Comparison of ENCODE assay signal across 8 cellular contexts in genomic region chr4:75724867-75725724, GRCh38. TPM values are rescaled to one million over a fixed set of nuclear protein-coding genes. Genes with fewer than 3 reads are reported as not detected.
DNase-seq lines count a peak whose midpoint lies in the region; ATAC-seq and TF ChIP-seq lines count a peak whose summit lies in the region.

No MANE protein-coding gene starts in this region.

- H4K20me1 ChIP-seq in PC-9 (ENCODE audit: insufficient read depth), result no peaks in the 10 kb centered on the region; the same call in 1 of the 2 replicates

- peaks cover 0 to 12% of the 10 kb centered on the region in 2 donors for H3K36me3 Mint-ChIP-seq in CD4-positive, alpha-beta memory T cell

- H3K27me3 Mint-ChIP-seq in CD4-positive, alpha-beta memory T cell, result no peaks in the 10 kb centered on the region

- TF ChIP-seq CTCF in PC-9 (conservative IDR thresholded peaks at IDR 0.05), result no peak

- H2AFZ ChIP-seq in PC-9 (peak overlapping the region; percentile 74), neuron (ENCODE audit: low read depth, low read length) (peak overlapping the region; percentile 51)

- H3K36me3 ChIP-seq in CD4-positive, alpha-beta memory T cell (ENCODE audit: insufficient read depth, low read length), result no peaks in the 10 kb centered on the region
- no peaks in the 10 kb centered on the region for H3K36me3 ChIP-seq in PC-9 (ENCODE audit: low read depth)
- no peaks in the 10 kb centered on the region for H3K36me3 ChIP-seq in neuron (ENCODE audit: insufficient read depth, low read length)
- H3K36me3 ChIP-seq in subcutaneous abdominal adipose tissue (ENCODE audit: control insufficient read depth in 5 of 5, insufficient read depth in 5 of 5, low read length in 5 of 5), result no peaks in the 10 kb centered on the region

- POLR2A ChIA-PET in CD4-positive, alpha-beta memory T cell (lab: Charles Lee; ENCODE audit: partially characterized antibody), result interaction anchor here (0.8 to 4.6 kb wide), 20 partner anchors 9 to 488 kb away, joined by 3 to 163 read pairs (median 5); partner anchors contain the start of genes CDKL2, G3BP2, NAAA and RCHY1
- POLR2A ChIA-PET in PC-9 (lab: Charles Lee; ENCODE audit: unreplicated experiment), result interaction anchor here (0.6 to 1.0 kb wide), 8 partner anchors 12 to 240 kb away, joined by 3 to 6 read pairs (median 4); no protein-coding TSS in a partner anchor

- BruUV-seq in PC-9 (replicated peaks; lab: Mats Ljungman, UMichigan), result TSS peak; percentile 58

- peak overlapping the region; percentile 59 to 91 for H3K4me3 ChIP-seq in CD4-positive, alpha-beta memory T cell (ENCODE audit: low read length in 2 of 2)
- H3K4me3 ChIP-seq in PC-9 (peak overlapping the region; percentile 69), neuron (ENCODE audit: low read length) (peak overlapping the region; percentile 77), subcutaneous abdominal adipose tissue (ENCODE audit: low read depth in 1 of 5, low read length in 5 of 5) (peak overlapping the region; percentile 90 to 99 (median 99))

- DNase-seq in CD4-positive, alpha-beta memory T cell, result peak; percentile 30 to 67 (median 40)
- DNase-seq in PC-9 (peak; percentile 54 to 56), foreskin melanocyte (peak; percentile 51)
- DNase-seq in activated gamma-delta T cell treated with anti-CD3 and anti-CD28 coated beads, Interleukin-2, amount 50 U/mL, for 16 hours (ENCODE audit: low read depth), result peak; percentile 25

- peaks cover 70% of the 10 kb centered on the region for H3K79me2 ChIP-seq in PC-9 (ENCODE audit: low read depth)

- H3K27ac Mint-ChIP-seq in CD4-positive, alpha-beta memory T cell, result peak overlapping the region; percentile 98 to 100 (median 99)

- peaks cover 34 to 72% (median 51%) of the 10 kb centered on the region in 4 donors for H3K4me1 Mint-ChIP-seq in CD4-positive, alpha-beta memory T cell

- peaks cover 0 to 2% (median 0%) of the 10 kb centered on the region in 8 donors for H3K9me3 Mint-ChIP-seq in CD4-positive, alpha-beta memory T cell

- H3K9me3 ChIP-seq in CD4-positive, alpha-beta memory T cell (ENCODE audit: control insufficient read depth in 1 of 2, low read length in 2 of 2), result no peaks in the 10 kb centered on the region
- H3K9me3 ChIP-seq in PC-9 (ENCODE audit: insufficient read depth, low read depth) (no peaks in the 10 kb centered on the region), neuron (ENCODE audit: low read length) (no peaks in the 10 kb centered on the region), subcutaneous abdominal adipose tissue (ENCODE audit: control insufficient read depth in 5 of 5, low read length in 5 of 5) (no peaks in the 10 kb centered on the region)

- peak overlapping the region; percentile 80 for H3K4me2 ChIP-seq in PC-9

- CTCF ChIA-PET in CD4-positive, alpha-beta memory T cell (lab: Charles Lee; ENCODE audit: partially characterized antibody), result interaction anchor here (0.6 to 3.2 kb wide), 17 partner anchors 9 to 210 kb away, joined by 3 to 68 read pairs (median 8); partner anchors contain the start of genes CDKL2, G3BP2, RCHY1 and THAP6
- CTCF ChIA-PET in PC-9 (lab: Charles Lee), result interaction anchor here (1.2 kb wide), 1 partner anchor 51 kb away, joined by 4 read pairs; no protein-coding TSS in a partner anchor

- H3K9ac ChIP-seq in subcutaneous abdominal adipose tissue (ENCODE audit: low read length in 5 of 5), result peak overlapping the region; percentile 90 to 99 (median 98)

- H3F3A ChIP-seq in PC-9 (ENCODE audit: insufficient read depth, low read depth), result peaks cover 7% of the 10 kb centered on the region

- H3K4me1 ChIP-seq in CD4-positive, alpha-beta memory T cell (ENCODE audit: insufficient read depth, low read length), result peaks cover 56% of the 10 kb centered on the region
- H3K4me1 ChIP-seq in PC-9 (replicated peaks; ENCODE audit: insufficient read depth) (peaks cover 38% of the 10 kb centered on the region), neuron (ENCODE audit: insufficient read depth, low read length) (peaks cover 25% of the 10 kb centered on the region), subcutaneous abdominal adipose tissue (ENCODE audit: control insufficient read depth in 5 of 5, insufficient read depth in 5 of 5, low read length in 5 of 5) (peaks cover 0 to 40% (median 34%) of the 10 kb centered on the region in 5 donors)

- no peaks in the 10 kb centered on the region for H3K9me2 ChIP-seq in PC-9 (ENCODE audit: insufficient read depth)

- peak overlapping the region; percentile 97 to 100 (median 100) for H3K4me3 Mint-ChIP-seq in CD4-positive, alpha-beta memory T cell

- H3K27me3 ChIP-seq in CD4-positive, alpha-beta memory T cell (ENCODE audit: insufficient read depth, low read length), result no peaks in the 10 kb centered on the region
- H3K27me3 ChIP-seq in PC-9 (ENCODE audit: insufficient read depth, low read depth) (no peaks in the 10 kb centered on the region), neuron (ENCODE audit: insufficient read depth, low read length) (no peaks in the 10 kb centered on the region), subcutaneous abdominal adipose tissue (ENCODE audit: control insufficient read depth in 5 of 5, insufficient read depth in 4 of 5, low read length in 5 of 5) (no peaks in the 10 kb centered on the region)

- intact Hi-C loops in CD4-positive, alpha-beta memory T cell (cut with micrococcal nuclease), result loop anchor here (1.0 to 5.0 kb wide), 9 partner anchors 16 to 1352 kb away; partner anchors contain the start of genes CCNI, CDKL2, G3BP2 and NUP54
- intact Hi-C loops in PC-9 (cut with micrococcal nuclease; ENCODE audit: unreplicated experiment), result loop anchor here (1.0 kb wide), 1 partner anchor 52 kb away; the partner anchor contains the start of gene G3BP2

- H3K27ac ChIP-seq in CD4-positive, alpha-beta memory T cell (ENCODE audit: low read depth, low read length), result peak overlapping the region; percentile 86
- H3K27ac ChIP-seq in PC-9, result peak overlapping the region; percentile 88
- peak overlapping the region; percentile 97 for H3K27ac ChIP-seq in subcutaneous abdominal adipose tissue (ENCODE audit: low read depth, low read length)

- ATAC-seq in GM19397 (IDR thresholded peaks at IDR 0.05; ENCODE audit: unreplicated experiment) (peak; percentile 47), HG03521 (IDR thresholded peaks at IDR 0.05; ENCODE audit: unreplicated experiment) (peak; percentile 47)

RNA-seq across cellular contexts. Expression of gene USO1, which starts 0.7 kb away (rescaled TPM):
- 10 to 100 TPM; 48.6 to 49.4 TPM for total RNA-seq in CD4-positive, alpha-beta memory T cell
- polyA plus RNA-seq in CD4-positive, alpha-beta memory T cell, result 10 to 100 TPM; 31.9 to 35.4 TPM
- total RNA-seq in PC-9 (2021), result 26.5 and 33.9 TPM in 2 replicates

RNA-seq across cellular contexts. Expression of gene G3BP2, which starts 51.9 kb away (rescaled TPM):
- 100 to 1,000 TPM; 150 to 165 TPM for total RNA-seq in CD4-positive, alpha-beta memory T cell
- 100 to 1,000 TPM; 118 to 125 TPM for polyA plus RNA-seq in CD4-positive, alpha-beta memory T cell
- 102 and 105 TPM in 2 replicates for total RNA-seq in PC-9 (2021)

Comparison
In these comparisons a context has a peak if more than half of its experiments do, and no peak if none do; other contexts are left out.
1. Peak in every context shown above with its lines: DNase-seq, ATAC-seq, H3K4me3 ChIP-seq and H3K27ac ChIP-seq.